12 cellular contexts compared by ENCODE assay signal in genomic region chr2:196962325-196962724, GRCh38.
"Had no signal": no experiment of that assay in that cellular context is flagged by ENCODE, and none has a peak within 500 bp of the region (broad histone marks: within the 10 kb centered on the region; RNA-seq: fewer than 3 reads in every experiment).

No MANE protein-coding gene starts in this region.

- H3K4me1 ChIP-seq: ascending aorta, esophagus muscularis mucosa, parathyroid adenoma, thyroid gland, vagina had no signal

- H3K9ac ChIP-seq: parathyroid adenoma had no signal

- H3K9me3 ChIP-seq: ascending aorta, esophagus muscularis mucosa, lower lobe of right lung, thyroid gland, vagina had no signal

- ATAC-seq: lower lobe of right lung had no signal

- H3K4me3 Mint-ChIP-seq: activated naive CD8-positive, alpha-beta T cell had no signal

- H3K27me3 Mint-ChIP-seq: activated naive CD8-positive, alpha-beta T cell had no signal

- H3K27me3 ChIP-seq: ascending aorta, dorsolateral prefrontal cortex, esophagus muscularis mucosa, thyroid gland, vagina had no signal

- H3K79me2 ChIP-seq: parathyroid adenoma had no signal

- H3K4me3 ChIP-seq: ascending aorta, dorsolateral prefrontal cortex, esophagus muscularis mucosa, lower lobe of right lung, thyroid gland, vagina had no signal

- H3K36me3 ChIP-seq: ascending aorta, esophagus muscularis mucosa, lower lobe of right lung, thyroid gland, vagina had no signal

- H3K27ac ChIP-seq: ascending aorta, dorsolateral prefrontal cortex, esophagus muscularis mucosa, lower lobe of right lung, parathyroid adenoma, thyroid gland, vagina had no signal

- H2AFZ ChIP-seq: parathyroid adenoma had no signal

- DNase-seq: dorsolateral prefrontal cortex; hypothalamus; lower lobe of right lung; midbrain; stimulated activated CD4-positive, alpha-beta T cell treated with anti-CD3 and anti-CD28 coated beads, Interleukin-4, amount 100 ng/mL, for 1 hour; stimulated activated CD8-positive, alpha-beta memory T cell treated with anti-CD3 and anti-CD28 coated beads, Interleukin-4, amount 100 ng/mL, for 48 hours; thyroid gland had no signal
